8 cellular contexts compared by ENCODE assay signal in the genomic region with DNA sequence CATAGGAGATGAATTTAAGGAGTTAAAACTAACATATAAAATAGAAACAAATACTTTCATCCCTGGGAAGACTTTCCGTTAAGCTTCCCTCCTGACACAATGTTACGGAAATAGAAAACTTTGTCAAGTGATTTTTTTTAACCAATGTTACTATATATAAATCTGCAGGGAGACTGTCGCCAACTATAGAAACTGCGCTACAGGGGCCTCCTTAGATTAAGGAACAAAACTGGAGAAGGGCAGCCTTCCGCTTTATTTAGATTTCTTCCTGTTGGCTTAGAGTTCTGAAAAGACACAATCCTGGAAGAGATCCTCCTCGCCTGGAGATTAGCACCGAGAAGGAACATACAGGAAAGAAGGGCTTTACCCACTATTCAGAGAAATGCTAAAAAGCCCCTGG. TPM values are rescaled to one million over a fixed set of nuclear protein-coding genes. Genes with fewer than 3 reads are reported as not detected.
A peak's percentile ranks its signal among the peaks of the same experiment; 100 is the strongest.
DNase-seq lines count a peak whose midpoint lies in the region; ATAC-seq and TF ChIP-seq lines count a peak whose summit lies in the region.

No MANE protein-coding gene starts in this region.

- H3K27ac ChIP-seq in HCT116 (ENCODE audit: low read depth, low read length) (peak overlapping the region; percentile 65), iPS-18a (ENCODE audit: low read length) (no peak overlapping the region), spleen (peak overlapping the region in 6 of 8 donors; percentile 87 to 95 (median 90))

- H3K27me3 ChIP-seq in HCT116 (ENCODE audit: insufficient read depth, low read length) = no peaks in the 10 kb centered on the region
- peaks cover 16% of the 10 kb centered on the region for H3K27me3 ChIP-seq in iPS-18a (ENCODE audit: control insufficient read depth, insufficient read depth, low read length)
- H3K27me3 ChIP-seq in spleen (replicated peaks in 1 of 7) = no peaks in the 10 kb centered on the region

- peaks cover 24% of the 10 kb centered on the region for H3K79me2 ChIP-seq in HCT116 (ENCODE audit: insufficient read depth, low read length)

- no TSS peak for BruUV-seq in HCT116 (replicated peaks; lab: Mats Ljungman, UMichigan)

- no peaks in the 10 kb centered on the region for H3K9me3 ChIP-seq in HCT116 (ENCODE audit: control insufficient read depth in 1 of 2, insufficient read depth in 1 of 2, low read depth in 1 of 2, low read length in 2 of 2)
- no peaks in the 10 kb centered on the region for H3K9me3 ChIP-seq in iPS-18a (ENCODE audit: control insufficient read depth, low read depth, low read length)
- H3K9me3 ChIP-seq in spleen = no peaks in the 10 kb centered on the region

- no peaks in the 10 kb centered on the region for H3K27me3 Mint-ChIP-seq in activated B cell treated with CpG ODN at 0.5 μM for 24 hours

- RAD21 ChIA-PET in HCT116 (lab: Charles Lee; ENCODE audit: low non-redundant PET in 1 of 2, low total read pairs in 2 of 2, uncharacterized antibody in 2 of 2, unreplicated experiment in 2 of 2) = no interaction called here

- POLR2A ChIA-PET in HCT116 (lab: Charles Lee) (interaction anchor here (0.9 kb wide), 1 partner anchor 65 kb away, joined by 3 read pairs; no protein-coding TSS in a partner anchor), activated B cell treated with CpG ODN at 0.5 μM for 24 hours (lab: Charles Lee) (interaction anchor here (1.1 kb wide), 1 partner anchor 35 kb away, joined by 3 read pairs; no protein-coding TSS in a partner anchor)

- H3K4me1 Mint-ChIP-seq in activated B cell treated with CpG ODN at 0.5 μM for 24 hours = peaks cover 38% of the 10 kb centered on the region

- WGBS in spleen, 5 donors = 29 to 40% (median 33%) methylated on average over 7 of the region's 7 CpGs

- TF ChIP-seq POLR2A in HCT116 (IDR thresholded peaks at IDR 0.05; ENCODE audit: borderline replicate concordance, extremely low read depth, insufficient read depth, insufficient read length) (no peak), spleen (IDR thresholded peaks at IDR 0.05) (no peak)

- intact Hi-C loops in HCT116 (cut with micrococcal nuclease) = loop anchor here (5.0 kb wide), 2 partner anchors 65 to 535 kb away; a partner anchor contains a TSS
- intact Hi-C loops in activated B cell treated with CpG ODN at 0.5 μM for 24 hours (cut with micrococcal nuclease) = loop anchor here (10.0 kb wide), 1 partner anchor 1592 kb away; a partner anchor contains a TSS
- intact Hi-C loops in spleen (cut with DNase I; ENCODE audit: low total_unique reads) = loop anchor here (5.0 kb wide), 1 partner anchor 65 kb away; a partner anchor contains a TSS

- H3K9me2 ChIP-seq in HCT116 (ENCODE audit: insufficient read depth) = no peaks in the 10 kb centered on the region

- CTCF ChIA-PET in HCT116 (lab: Charles Lee) (no interaction called here), activated B cell treated with CpG ODN at 0.5 μM for 24 hours (lab: Charles Lee) (no interaction called here)

- DNase-seq in HCT116 (ENCODE audit: low read depth, low spot score) = no peak
- no peak for DNase-seq in activated B cell treated with CpG ODN at 0.5 μM for 24 hours
- DNase-seq in spleen = no peak
- DNase-seq in NCI-H146 (lab: John Stamatoyannopoulos, UW) = no peak
- DNase-seq in UCSD-AML1 (lab: John Stamatoyannopoulos, UW; ENCODE audit: unreplicated experiment) = no peak

- ATAC-seq in HCT116 (no peak), activated B cell treated with CpG ODN at 0.5 μM for 24 hours (ENCODE audit: low read depth) (no peak), HG02840 (IDR thresholded peaks at IDR 0.05; ENCODE audit: low FRiP score, unreplicated experiment) (no peak), HG03378 (IDR thresholded peaks at IDR 0.05; ENCODE audit: unreplicated experiment) (no peak)

- H3K4me1 ChIP-seq in HCT116 (ENCODE audit: control insufficient read depth in 1 of 2, insufficient read depth in 2 of 2, low read length in 2 of 2) (peaks cover 10 to 33% of the 10 kb centered on the region in 2 experiments), iPS-18a (ENCODE audit: control insufficient read depth, low read depth, low read length) (peaks cover 23% of the 10 kb centered on the region), spleen (peaks cover 24 to 71% (median 56%) of the 10 kb centered on the region in 6 donors)

- H3K4me3 Mint-ChIP-seq in activated B cell treated with CpG ODN at 0.5 μM for 24 hours = peak overlapping the region; percentile 26

- peaks cover 2% of the 10 kb centered on the region for H3K36me3 Mint-ChIP-seq in activated B cell treated with CpG ODN at 0.5 μM for 24 hours (ENCODE audit: low read depth)

- H3K9ac ChIP-seq in HCT116 (ENCODE audit: low read length) (peak overlapping the region; percentile 76), iPS-18a (ENCODE audit: low read length) (no peak overlapping the region)

- TF ChIP-seq CTCF in HCT116 (IDR thresholded peaks at IDR 0.05 in 2 of 3, conservative IDR thresholded peaks at IDR 0.05 in 1 of 3; ENCODE audit: borderline replicate concordance in 1 of 3, insufficient read depth in 1 of 3, low read depth in 2 of 3, low read length in 2 of 3) (no peak), activated B cell treated with CpG ODN at 0.5 μM for 24 hours (IDR thresholded peaks at IDR 0.05) (no peak), spleen (IDR thresholded peaks at IDR 0.05 in 8 of 11, conservative IDR thresholded peaks at IDR 0.05 in 3 of 11) (no peak)

- no peak for TF ChIP-seq RAD21 in HCT116 (IDR thresholded peaks at IDR 0.05; ENCODE audit: low read depth)

- H4K20me1 ChIP-seq in HCT116 (ENCODE audit: insufficient read depth) = no peaks in the 10 kb centered on the region

- H3K36me3 ChIP-seq in HCT116 (ENCODE audit: control insufficient read depth in 1 of 2, insufficient read depth in 2 of 2, low read length in 2 of 2) (no peaks in the 10 kb centered on the region), iPS-18a (ENCODE audit: control insufficient read depth, low read depth, low read length) (no peaks in the 10 kb centered on the region), spleen (peaks cover 0 to 11% (median 2%) of the 10 kb centered on the region in 6 donors)

- H2AFZ ChIP-seq in HCT116 (ENCODE audit: low read depth, low read length, poor library complexity, severe bottlenecking) = no peak overlapping the region

- peak overlapping the region; percentile 95 for H3K4me2 ChIP-seq in HCT116 (ENCODE audit: low read length)

- H3K4me3 ChIP-seq in HCT116 (replicated peaks in 1 of 2; ENCODE audit: low read depth in 1 of 2, low read length in 2 of 2) (peak overlapping the region; percentile 87 to 88), iPS-18a (ENCODE audit: low read length) (peak overlapping the region; percentile 61), spleen (peak overlapping the region in 7 of 8 donors; percentile 58 to 94 (median 74))

- H3K27ac Mint-ChIP-seq in activated B cell treated with CpG ODN at 0.5 μM for 24 hours = no peak overlapping the region

- no peaks in the 10 kb centered on the region for H3K9me3 Mint-ChIP-seq in activated B cell treated with CpG ODN at 0.5 μM for 24 hours

TF ChIP-seq in HCT116, 20 proteins besides CTCF, POLR2A, EP300 and RAD21:
- TF ChIP-seq CEBPB (IDR thresholded peaks at IDR 0.05; ENCODE audit: low read depth) = no peak
- no peak for TF ChIP-seq EGR1 (IDR thresholded peaks at IDR 0.05; ENCODE audit: low read depth)
- TF ChIP-seq, protein P1, sequence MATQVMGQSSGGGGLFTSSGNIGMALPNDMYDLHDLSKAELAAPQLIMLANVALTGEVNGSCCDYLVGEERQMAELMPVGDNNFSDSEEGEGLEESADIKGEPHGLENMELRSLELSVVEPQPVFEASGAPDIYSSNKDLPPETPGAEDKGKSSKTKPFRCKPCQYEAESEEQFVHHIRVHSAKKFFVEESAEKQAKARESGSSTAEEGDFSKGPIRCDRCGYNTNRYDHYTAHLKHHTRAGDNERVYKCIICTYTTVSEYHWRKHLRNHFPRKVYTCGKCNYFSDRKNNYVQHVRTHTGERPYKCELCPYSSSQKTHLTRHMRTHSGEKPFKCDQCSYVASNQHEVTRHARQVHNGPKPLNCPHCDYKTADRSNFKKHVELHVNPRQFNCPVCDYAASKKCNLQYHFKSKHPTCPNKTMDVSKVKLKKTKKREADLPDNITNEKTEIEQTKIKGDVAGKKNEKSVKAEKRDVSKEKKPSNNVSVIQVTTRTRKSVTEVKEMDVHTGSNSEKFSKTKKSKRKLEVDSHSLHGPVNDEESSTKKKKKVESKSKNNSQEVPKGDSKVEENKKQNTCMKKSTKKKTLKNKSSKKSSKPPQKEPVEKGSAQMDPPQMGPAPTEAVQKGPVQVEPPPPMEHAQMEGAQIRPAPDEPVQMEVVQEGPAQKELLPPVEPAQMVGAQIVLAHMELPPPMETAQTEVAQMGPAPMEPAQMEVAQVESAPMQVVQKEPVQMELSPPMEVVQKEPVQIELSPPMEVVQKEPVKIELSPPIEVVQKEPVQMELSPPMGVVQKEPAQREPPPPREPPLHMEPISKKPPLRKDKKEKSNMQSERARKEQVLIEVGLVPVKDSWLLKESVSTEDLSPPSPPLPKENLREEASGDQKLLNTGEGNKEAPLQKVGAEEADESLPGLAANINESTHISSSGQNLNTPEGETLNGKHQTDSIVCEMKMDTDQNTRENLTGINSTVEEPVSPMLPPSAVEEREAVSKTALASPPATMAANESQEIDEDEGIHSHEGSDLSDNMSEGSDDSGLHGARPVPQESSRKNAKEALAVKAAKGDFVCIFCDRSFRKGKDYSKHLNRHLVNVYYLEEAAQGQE (IDR thresholded peaks at IDR 0.05; ENCODE audit: low read depth) = no peak
- no peak for TF ChIP-seq ZFX (IDR thresholded peaks at IDR 0.05)
- TF ChIP-seq EZH2 (IDR thresholded peaks at IDR 0.05) = no peak
- no peak for TF ChIP-seq SRF (IDR thresholded peaks at IDR 0.05; ENCODE audit: low read depth)
- TF ChIP-seq YY1 (IDR thresholded peaks at IDR 0.05; ENCODE audit: extremely low read depth, insufficient replicate concordance, low read depth, low read length) = no peak
- no peak for TF ChIP-seq POLR2AphosphoS5 (IDR thresholded peaks at IDR 0.05; ENCODE audit: low read depth, low read length)
- no peak for TF ChIP-seq JUND (IDR thresholded peaks at IDR 0.05)
- TF ChIP-seq SIN3A (IDR thresholded peaks at IDR 0.05; ENCODE audit: low read depth) = no peak
- no peak for TF ChIP-seq CBX3 (IDR thresholded peaks at IDR 0.05; ENCODE audit: low read depth)
- TF ChIP-seq EZH2phosphoT487 (IDR thresholded peaks at IDR 0.05; ENCODE audit: borderline replicate concordance) = no peak
- no peak for TF ChIP-seq ELF1 (IDR thresholded peaks at IDR 0.05; ENCODE audit: borderline replicate concordance, low read depth)
- TF ChIP-seq, protein P2, sequence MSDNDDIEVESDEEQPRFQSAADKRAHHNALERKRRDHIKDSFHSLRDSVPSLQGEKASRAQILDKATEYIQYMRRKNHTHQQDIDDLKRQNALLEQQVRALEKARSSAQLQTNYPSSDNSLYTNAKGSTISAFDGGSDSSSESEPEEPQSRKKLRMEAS (IDR thresholded peaks at IDR 0.05) = no peak
- no peak for TF ChIP-seq SP1 (IDR thresholded peaks at IDR 0.05; ENCODE audit: low read depth)
- no peak for TF ChIP-seq ZNF274 (IDR thresholded peaks at IDR 0.05; ENCODE audit: low read depth, low read length)

RNA-seq across cellular contexts. Expression of a gene that starts 1.5 kb away (rescaled TPM):
- total RNA-seq in HCT116 (2021; ENCODE audit: unreplicated experiment) = 93.7 TPM
- 99.3 and 101 TPM in 2 replicates for polyA plus RNA-seq in HCT116 (2012)
- total RNA-seq in activated B cell treated with CpG ODN at 0.5 μM for 24 hours = 31.3 and 33.4 TPM in 2 replicates
- total RNA-seq in spleen = 100 to 1,000 TPM in 1 of 7 donors, 10 to 100 TPM in 6; 47.8 to 109 (median 87.5) TPM
- 10 to 100 TPM; 64.5 to 78.6 (median 74.6) TPM for polyA plus RNA-seq in spleen
